1 cellular context compared by ENCODE assay signal in genomic region chr16:67173808-67174705, GRCh38.
TF ChIP-seq lines count a peak whose summit lies in the region.

No MANE protein-coding gene starts in this region.

TF ChIP-seq in HepG2, 621 proteins besides CTCF, POLR2A, EP300 and RAD21 (continued from another document and continues in another):
- TF ChIP-seq ZNF782 (CRISPR knock-in tag; IDR thresholded peaks at IDR 0.05; ENCODE audit: borderline replicate concordance) (peak; percentile 99), ZNF556 (CRISPR knock-in tag; IDR thresholded peaks at IDR 0.05; ENCODE audit: borderline replicate concordance) (peak; percentile 86; the same call in 1 of the 2 replicates), ZBTB37 (CRISPR knock-in tag; IDR thresholded peaks at IDR 0.05) (no peak), SMARCE1 (IDR thresholded peaks at IDR 0.05; ENCODE audit: borderline replicate concordance) (no peak), ARID2 (CRISPR knock-in tag; IDR thresholded peaks at IDR 0.05; ENCODE audit: borderline replicate concordance) (peak; percentile 98), HNRNPL (IDR thresholded peaks at IDR 0.05; ENCODE audit: low read depth, low read length) (peak; percentile 98), PLRG1 (conservative IDR thresholded peaks at IDR 0.05) (no peak), XBP1 (CRISPR knock-in tag; IDR thresholded peaks at IDR 0.05) (no peak), ZNF260 (CRISPR knock-in tag; IDR thresholded peaks at IDR 0.05; ENCODE audit: borderline replicate concordance, low read depth) (no peak), ZNF570 (CRISPR knock-in tag; IDR thresholded peaks at IDR 0.05; ENCODE audit: borderline replicate concordance) (no peak), ZNF777 (CRISPR knock-in tag; IDR thresholded peaks at IDR 0.05) (peak; percentile 89), ZNF354B (CRISPR knock-in tag; IDR thresholded peaks at IDR 0.05) (peak; percentile 92; the same call in 1 of the 2 replicates), ZNF143 (CRISPR knock-in tag; IDR thresholded peaks at IDR 0.05) (peak; percentile 46), HMG20A (CRISPR knock-in tag; IDR thresholded peaks at IDR 0.05; ENCODE audit: borderline replicate concordance) (0 out of 2 replicates have a peak, but pooled peaks have one; percentile 63), POLR2AphosphoS2 (IDR thresholded peaks at IDR 0.05; ENCODE audit: low read depth, low read length) (no peak), ATF1 (CRISPR knock-in tag; IDR thresholded peaks at IDR 0.05) (no peak), GLMP (CRISPR knock-in tag; IDR thresholded peaks at IDR 0.05; ENCODE audit: borderline replicate concordance) (no peak), PPARG (CRISPR knock-in tag; conservative IDR thresholded peaks at IDR 0.05) (peak; percentile 61; the same call in 1 of the 2 replicates), ZNF337 (CRISPR knock-in tag; IDR thresholded peaks at IDR 0.05; ENCODE audit: borderline replicate concordance, low read depth) (peak; percentile 84; the same call in 1 of the 2 replicates), ZBTB8A (CRISPR knock-in tag; IDR thresholded peaks at IDR 0.05; ENCODE audit: borderline replicate concordance, low read depth) (peak; percentile 76; the same call in 1 of the 2 replicates), MIER3 (CRISPR knock-in tag; IDR thresholded peaks at IDR 0.05; ENCODE audit: borderline replicate concordance) (peak; percentile 76; the same call in 1 of the 2 replicates), CREM (IDR thresholded peaks at IDR 0.05) (no peak), CREM (CRISPR knock-in tag; IDR thresholded peaks at IDR 0.05) (no peak), ZBTB26 (CRISPR knock-in tag; IDR thresholded peaks at IDR 0.05; ENCODE audit: borderline replicate concordance) (no peak), PHF5A (CRISPR knock-in tag; IDR thresholded peaks at IDR 0.05; ENCODE audit: low read depth, unreplicated experiment) (peak; percentile 43), PREB (CRISPR knock-in tag; IDR thresholded peaks at IDR 0.05) (no peak), CEBPZ (IDR thresholded peaks at IDR 0.05; ENCODE audit: low read length) (no peak), ZNF512 (CRISPR knock-in tag; IDR thresholded peaks at IDR 0.05) (peak; percentile 91; the same call in 1 of the 2 replicates), SRSF1 (optimal IDR thresholded peaks at IDR 0.05; ENCODE audit: low read depth, low read length) (no peak), PHF20 (CRISPR knock-in tag; IDR thresholded peaks at IDR 0.05) (peak; percentile 60; the same call in 1 of the 2 replicates), YEATS2 (CRISPR knock-in tag; IDR thresholded peaks at IDR 0.05; ENCODE audit: borderline replicate concordance) (peak; percentile 66), DNMT1 (CRISPR knock-in tag; IDR thresholded peaks at IDR 0.05) (peak; percentile 78; the same call in 1 of the 2 replicates), SKI (IDR thresholded peaks at IDR 0.05; ENCODE audit: partially characterized antibody) (peak; percentile 82), ZNF615 (CRISPR knock-in tag; IDR thresholded peaks at IDR 0.05; ENCODE audit: borderline replicate concordance) (no peak), ZNF75D (CRISPR knock-in tag; IDR thresholded peaks at IDR 0.05; ENCODE audit: borderline replicate concordance) (no peak), ZNF703 (CRISPR knock-in tag; IDR thresholded peaks at IDR 0.05; ENCODE audit: borderline replicate concordance) (no peak; the same call in 1 of the 2 replicates), ZNF572 (CRISPR knock-in tag; IDR thresholded peaks at IDR 0.05) (peak; percentile 81; the same call in 1 of the 2 replicates), ZNF441 (CRISPR knock-in tag; IDR thresholded peaks at IDR 0.05; ENCODE audit: borderline replicate concordance) (peak; percentile 87; the same call in 1 of the 2 replicates), TCF7 (IDR thresholded peaks at IDR 0.05; ENCODE audit: low read depth) (no peak)
- TF ChIP-seq, protein P1, sequence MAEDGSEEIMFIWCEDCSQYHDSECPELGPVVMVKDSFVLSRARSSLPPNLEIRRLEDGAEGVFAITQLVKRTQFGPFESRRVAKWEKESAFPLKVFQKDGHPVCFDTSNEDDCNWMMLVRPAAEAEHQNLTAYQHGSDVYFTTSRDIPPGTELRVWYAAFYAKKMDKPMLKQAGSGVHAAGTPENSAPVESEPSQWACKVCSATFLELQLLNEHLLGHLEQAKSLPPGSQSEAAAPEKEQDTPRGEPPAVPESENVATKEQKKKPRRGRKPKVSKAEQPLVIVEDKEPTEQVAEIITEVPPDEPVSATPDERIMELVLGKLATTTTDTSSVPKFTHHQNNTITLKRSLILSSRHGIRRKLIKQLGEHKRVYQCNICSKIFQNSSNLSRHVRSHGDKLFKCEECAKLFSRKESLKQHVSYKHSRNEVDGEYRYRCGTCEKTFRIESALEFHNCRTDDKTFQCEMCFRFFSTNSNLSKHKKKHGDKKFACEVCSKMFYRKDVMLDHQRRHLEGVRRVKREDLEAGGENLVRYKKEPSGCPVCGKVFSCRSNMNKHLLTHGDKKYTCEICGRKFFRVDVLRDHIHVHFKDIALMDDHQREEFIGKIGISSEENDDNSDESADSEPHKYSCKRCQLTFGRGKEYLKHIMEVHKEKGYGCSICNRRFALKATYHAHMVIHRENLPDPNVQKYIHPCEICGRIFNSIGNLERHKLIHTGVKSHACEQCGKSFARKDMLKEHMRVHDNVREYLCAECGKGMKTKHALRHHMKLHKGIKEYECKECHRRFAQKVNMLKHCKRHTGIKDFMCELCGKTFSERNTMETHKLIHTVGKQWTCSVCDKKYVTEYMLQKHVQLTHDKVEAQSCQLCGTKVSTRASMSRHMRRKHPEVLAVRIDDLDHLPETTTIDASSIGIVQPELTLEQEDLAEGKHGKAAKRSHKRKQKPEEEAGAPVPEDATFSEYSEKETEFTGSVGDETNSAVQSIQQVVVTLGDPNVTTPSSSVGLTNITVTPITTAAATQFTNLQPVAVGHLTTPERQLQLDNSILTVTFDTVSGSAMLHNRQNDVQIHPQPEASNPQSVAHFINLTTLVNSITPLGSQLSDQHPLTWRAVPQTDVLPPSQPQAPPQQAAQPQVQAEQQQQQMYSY (CRISPR knock-in tag; IDR thresholded peaks at IDR 0.05): no peak
- TF ChIP-seq, protein P2, sequence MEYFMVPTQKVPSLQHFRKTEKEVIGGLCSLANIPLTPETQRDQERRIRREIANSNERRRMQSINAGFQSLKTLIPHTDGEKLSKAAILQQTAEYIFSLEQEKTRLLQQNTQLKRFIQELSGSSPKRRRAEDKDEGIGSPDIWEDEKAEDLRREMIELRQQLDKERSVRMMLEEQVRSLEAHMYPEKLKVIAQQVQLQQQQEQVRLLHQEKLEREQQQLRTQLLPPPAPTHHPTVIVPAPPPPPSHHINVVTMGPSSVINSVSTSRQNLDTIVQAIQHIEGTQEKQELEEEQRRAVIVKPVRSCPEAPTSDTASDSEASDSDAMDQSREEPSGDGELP (IDR thresholded peaks at IDR 0.05; ENCODE audit: borderline replicate concordance, low read depth): peak; percentile 83; the same call in 1 of the 2 replicates
- TF ChIP-seq, protein P3, sequence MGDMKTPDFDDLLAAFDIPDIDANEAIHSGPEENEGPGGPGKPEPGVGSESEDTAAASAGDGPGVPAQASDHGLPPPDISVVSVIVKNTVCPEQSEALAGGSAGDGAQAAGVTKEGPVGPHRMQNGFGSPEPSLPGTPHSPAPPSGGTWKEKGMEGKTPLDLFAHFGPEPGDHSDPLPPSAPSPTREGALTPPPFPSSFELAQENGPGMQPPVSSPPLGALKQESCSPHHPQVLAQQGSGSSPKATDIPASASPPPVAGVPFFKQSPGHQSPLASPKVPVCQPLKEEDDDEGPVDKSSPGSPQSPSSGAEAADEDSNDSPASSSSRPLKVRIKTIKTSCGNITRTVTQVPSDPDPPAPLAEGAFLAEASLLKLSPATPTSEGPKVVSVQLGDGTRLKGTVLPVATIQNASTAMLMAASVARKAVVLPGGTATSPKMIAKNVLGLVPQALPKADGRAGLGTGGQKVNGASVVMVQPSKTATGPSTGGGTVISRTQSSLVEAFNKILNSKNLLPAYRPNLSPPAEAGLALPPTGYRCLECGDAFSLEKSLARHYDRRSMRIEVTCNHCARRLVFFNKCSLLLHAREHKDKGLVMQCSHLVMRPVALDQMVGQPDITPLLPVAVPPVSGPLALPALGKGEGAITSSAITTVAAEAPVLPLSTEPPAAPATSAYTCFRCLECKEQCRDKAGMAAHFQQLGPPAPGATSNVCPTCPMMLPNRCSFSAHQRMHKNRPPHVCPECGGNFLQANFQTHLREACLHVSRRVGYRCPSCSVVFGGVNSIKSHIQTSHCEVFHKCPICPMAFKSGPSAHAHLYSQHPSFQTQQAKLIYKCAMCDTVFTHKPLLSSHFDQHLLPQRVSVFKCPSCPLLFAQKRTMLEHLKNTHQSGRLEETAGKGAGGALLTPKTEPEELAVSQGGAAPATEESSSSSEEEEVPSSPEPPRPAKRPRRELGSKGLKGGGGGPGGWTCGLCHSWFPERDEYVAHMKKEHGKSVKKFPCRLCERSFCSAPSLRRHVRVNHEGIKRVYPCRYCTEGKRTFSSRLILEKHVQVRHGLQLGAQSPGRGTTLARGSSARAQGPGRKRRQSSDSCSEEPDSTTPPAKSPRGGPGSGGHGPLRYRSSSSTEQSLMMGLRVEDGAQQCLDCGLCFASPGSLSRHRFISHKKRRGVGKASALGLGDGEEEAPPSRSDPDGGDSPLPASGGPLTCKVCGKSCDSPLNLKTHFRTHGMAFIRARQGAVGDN (CRISPR knock-in tag; IDR thresholded peaks at IDR 0.05): peak; percentile 100
